ENCODE assay signal across 8 cellular contexts in the genomic region with DNA sequence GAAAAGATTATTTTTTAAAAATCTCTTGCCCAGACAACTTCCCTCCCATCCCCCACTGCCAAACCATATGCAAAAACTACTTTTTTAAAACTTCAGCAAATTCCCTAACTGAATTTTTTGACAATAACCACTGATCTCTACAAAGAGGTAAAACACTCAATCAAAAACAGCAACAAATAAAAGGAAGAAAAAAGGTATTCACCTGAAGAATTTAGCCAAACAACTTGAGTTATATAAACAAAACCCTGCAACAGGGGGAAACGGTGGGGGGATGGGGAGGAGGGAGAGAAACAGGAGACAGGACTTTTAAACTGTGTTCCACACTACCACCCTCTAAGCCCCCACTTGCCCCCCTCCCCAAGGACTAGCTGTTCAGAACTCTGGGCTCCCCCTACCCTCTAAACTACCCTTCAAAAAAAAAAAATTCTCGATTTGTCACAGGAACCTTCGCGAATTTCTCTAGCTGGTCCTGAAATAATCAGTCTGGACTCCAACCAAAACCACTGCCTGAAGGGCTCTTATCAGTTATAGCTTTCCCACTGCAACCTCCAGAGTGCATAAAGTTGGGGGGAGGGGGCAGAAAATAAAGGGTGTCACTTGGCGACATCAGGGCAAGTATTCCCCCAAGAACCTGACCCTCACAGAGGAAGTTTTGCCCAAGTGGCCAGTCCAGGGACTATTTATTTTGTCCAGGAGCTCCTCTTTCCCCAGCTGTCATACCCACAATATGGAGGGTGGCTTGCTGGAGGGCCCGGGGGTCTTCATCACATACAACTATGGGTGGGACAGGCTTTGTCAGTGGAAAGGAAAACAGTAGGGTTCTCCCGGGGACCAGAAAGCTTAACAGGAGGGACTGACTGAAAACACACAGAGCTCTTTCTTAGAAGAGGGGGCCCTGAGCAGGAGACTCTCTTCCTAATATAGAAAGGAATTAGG. TPM values are rescaled to one million over a fixed set of nuclear protein-coding genes. Genes with fewer than 3 reads are reported as not detected.
DNase-seq lines count a peak whose midpoint lies in the region; ATAC-seq, FAIRE-seq and TF ChIP-seq lines count a peak whose summit lies in the region.

No MANE protein-coding gene starts in this region.

- no peak for TF ChIP-seq EP300 in sigmoid colon (IDR thresholded peaks at IDR 0.05)

- TF ChIP-seq CTCF in WERI-Rb-1 (IDR thresholded peaks at IDR 0.05; ENCODE audit: low read depth, low read length) (no peak), left ventricle myocardium inferior (IDR thresholded peaks at IDR 0.05; ENCODE audit: borderline replicate concordance) (no peak), sigmoid colon (IDR thresholded peaks at IDR 0.05) (peak in 1 of 4 experiments; percentile 27)

- in situ Hi-C loops in ACHN (cut with HindIII; ENCODE audit: low pct_ligation_motif_present, low pct_unique_long_range_greater_than_20kb, low sequenced_read_pairs): no loop called here

- ATAC-seq in HG02571 (IDR thresholded peaks at IDR 0.05; ENCODE audit: unreplicated experiment) (no peak), GM18861 (IDR thresholded peaks at IDR 0.05; ENCODE audit: unreplicated experiment) (no peak)

- peaks cover 62% of the 10 kb centered on the region for H3K4me1 ChIP-seq in left ventricle myocardium inferior
- peaks cover 0 to 38% (median 32%) of the 10 kb centered on the region in 4 donors for H3K4me1 ChIP-seq in sigmoid colon

- DNase-seq in ACHN (peak; percentile 38), GM12891 (ENCODE audit: insufficient read length, low spot score) (no peak), WERI-Rb-1 (peak; percentile 12), left ventricle myocardium inferior (no peak), sigmoid colon (peak; percentile 65), DMS153 (lab: John Stamatoyannopoulos, UW) (no peak)

- H3K27ac ChIP-seq in WERI-Rb-1 (peak overlapping the region; percentile 84), left ventricle myocardium inferior (replicated peaks) (peak overlapping the region; percentile 98), sigmoid colon (peak overlapping the region; percentile 96 to 97 (median 96))

- intact Hi-C loops in left ventricle myocardium inferior (cut with micrococcal nuclease): no loop called here
- intact Hi-C loops in sigmoid colon (cut with DNase I): loop anchor here (2.0 to 5.0 kb wide), 2 partner anchors 74 to 121 kb away; no protein-coding TSS in a partner anchor

- no peak for FAIRE-seq in GM12891 (lab: Jason Lieb, UNC)

- H3K9me3 ChIP-seq in WERI-Rb-1 (ENCODE audit: severe bottlenecking): no peaks in the 10 kb centered on the region
- no peaks in the 10 kb centered on the region for H3K9me3 ChIP-seq in left ventricle myocardium inferior (replicated peaks)
- no peaks in the 10 kb centered on the region for H3K9me3 ChIP-seq in sigmoid colon

- H3K27me3 ChIP-seq in WERI-Rb-1 (ENCODE audit: insufficient read depth, low read depth, severe bottlenecking): no peaks in the 10 kb centered on the region
- no peaks in the 10 kb centered on the region for H3K27me3 ChIP-seq in left ventricle myocardium inferior (ENCODE audit: low read depth)
- H3K27me3 ChIP-seq in sigmoid colon: no peaks in the 10 kb centered on the region

- 1% methylated on average over 7 of the region's 7 CpGs for WGBS in sigmoid colon, 2 donors

- TF ChIP-seq POLR2A in GM12891 (IDR thresholded peaks at IDR 0.05; ENCODE audit: low read depth, low read length): no peak; the same call in 1 of the 2 replicates
- TF ChIP-seq POLR2A in sigmoid colon (IDR thresholded peaks at IDR 0.05): no peak

- no peaks in the 10 kb centered on the region for H3K36me3 ChIP-seq in WERI-Rb-1
- no peaks in the 10 kb centered on the region for H3K36me3 ChIP-seq in left ventricle myocardium inferior
- no peaks in the 10 kb centered on the region for H3K36me3 ChIP-seq in sigmoid colon

- peak overlapping the region; percentile 77 for H3K4me3 ChIP-seq in WERI-Rb-1 (ENCODE audit: low read depth, low read length)
- peak overlapping the region; percentile 88 for H3K4me3 ChIP-seq in left ventricle myocardium inferior
- H3K4me3 ChIP-seq in sigmoid colon: peak overlapping the region; percentile 86 to 98 (median 92)

TF ChIP-seq in GM12891, 5 proteins besides CTCF, POLR2A, EP300 and RAD21:
- TF ChIP-seq SPI1 (IDR thresholded peaks at IDR 0.05; ENCODE audit: low read depth, low read length): no peak
- TF ChIP-seq PAX5 (IDR thresholded peaks at IDR 0.05; ENCODE audit: insufficient read depth, low read length, severe bottlenecking): no peak
- no peak for TF ChIP-seq TAF1 (IDR thresholded peaks at IDR 0.05; ENCODE audit: low read depth, low read length)
- TF ChIP-seq POU2F2 (IDR thresholded peaks at IDR 0.05; ENCODE audit: low read depth, low read length): peak; percentile 33; the same call in 1 of the 2 replicates
- no peak; the same call in 1 of the 2 replicates for TF ChIP-seq POLR2AphosphoS5 (IDR thresholded peaks at IDR 0.05; ENCODE audit: low read depth, low read length)

RNA-seq across cellular contexts. Expression of gene UBE2H, which starts 1.4 kb away (rescaled TPM):
- polyA plus RNA-seq in GM12891 (2012; ENCODE audit: low read depth, missing spikeins): 20.4 TPM
- total RNA-seq in left ventricle myocardium inferior: 112 TPM
- 10 to 100 TPM; 68.8 to 99.7 (median 79.1) TPM for total RNA-seq in sigmoid colon
- polyA plus RNA-seq in sigmoid colon: 10 to 100 TPM; 20.4 to 25.7 (median 21.3) TPM

Comparison
In these comparisons a context has a peak if more than half of its experiments do, and no peak if none do; other contexts are left out.
1. DNase-seq: peak in ACHN (single experiment), WERI-Rb-1 (single experiment) and sigmoid colon (single experiment); none in GM12891 (single experiment), left ventricle myocardium inferior (single experiment) and DMS153 (single experiment).
2. Peak in every context shown above with its lines, with median percentiles within 50 percentile points of each other: H3K27ac ChIP-seq and H3K4me3 ChIP-seq.